ENCODE assay signal across 30 cellular contexts in the genomic region with DNA sequence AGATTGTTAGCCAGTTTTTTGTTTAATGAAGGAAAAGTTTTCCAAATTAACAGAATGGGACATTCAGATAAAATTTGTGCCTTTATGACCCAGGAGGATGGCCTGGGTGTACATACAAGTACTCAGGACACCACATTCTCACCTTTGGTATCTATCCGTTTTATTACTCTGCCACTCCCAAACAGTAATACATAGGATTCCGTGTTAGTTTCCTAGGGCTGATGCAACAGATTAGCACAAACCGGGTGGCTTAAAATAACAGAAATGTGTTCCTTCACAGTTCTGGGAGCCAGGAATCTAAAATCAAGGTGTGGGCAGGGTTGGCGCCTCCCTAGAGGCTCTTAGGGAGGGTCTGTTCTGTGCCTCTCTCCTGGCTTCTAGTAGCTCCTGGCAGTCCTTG.
"Had no signal": no experiment of that assay in that cellular context is flagged by ENCODE, and none has a peak within 500 bp of the region (broad histone marks: within the 10 kb centered on the region; RNA-seq: fewer than 3 reads in every experiment).

No MANE protein-coding gene starts in this region.

- H3K9me3 ChIP-seq: MG63, SJCRH30 had no signal

- H3K4me3 ChIP-seq: ascending aorta, cardiac muscle cell, K562, MG63, SJCRH30, SK-N-MC had no signal

- H3K36me3 ChIP-seq: cardiac muscle cell, MG63, SJCRH30 had no signal

- FAIRE-seq: K562 had no signal

- DNase-seq: activated CD4-positive, alpha-beta T cell treated with anti-CD3 and anti-CD28 coated beads for 36 hours; activated CD4-positive, alpha-beta T cell treated with anti-CD3 and anti-CD28 coated beads, Interleukin-2, amount 10 ng/mL, durations not matched to agents 7 days and 5 days; activated CD4-positive, alpha-beta T cell treated with anti-CD3 and anti-CD28 coated beads, Interleukin-2, amount 50 U/mL, for 48 hours; activated CD8-positive, alpha-beta T cell treated with anti-CD3 and anti-CD28 coated beads, Interleukin-2, amount 10 ng/mL, durations not matched to agents 7 days and 5 days; activated gamma-delta T cell; activated naive CD4-positive, alpha-beta T cell treated with Interleukin-2 at 50 U/mL for 16 hours; activated naive CD8-positive, alpha-beta T cell treated with anti-CD3 and anti-CD28 coated beads, Interleukin-2, amount 10 ng/mL, durations not matched to agents 7 days and 5 days; activated T-cell treated with anti-CD3 and anti-CD28 coated beads, Interleukin-2, amount 50 U/mL, for 24 hours; amygdala; MG63; NCI-H1048; NCI-H1105 treated with DMSO at 0.1 percent for 48 hours; NCI-H1436; NCI-H1694 treated with DMSO at 0.1 percent for 48 hours; NCI-H2029; NCI-H2107; NCI-H2171; NCI-H446; NCI-H510A treated with DMSO at 0.1 percent for 48 hours; NCI-H526 treated with DMSO at 0.1 percent for 48 hours; NCI-H774; SHP77; SJCRH30 had no signal

- H3K4me1 ChIP-seq: ascending aorta had no signal

- ATAC-seq: activated CD4-positive, alpha-beta T cell treated with anti-CD3 and anti-CD28 coated beads for 36 hours; activated CD4-positive, CD25-positive, alpha-beta regulatory T cell treated with anti-CD3 and anti-CD28 coated beads, Interleukin-2, amount 50 U/mL, for 24 hours; activated CD8-positive, alpha-beta T cell treated with anti-CD3 and anti-CD28 coated beads, Interleukin-2, amount 10 ng/mL, durations not matched to agents 7 days and 5 days; K562; Panc1; WTC11 had no signal

- H3K27ac ChIP-seq: ascending aorta, cardiac muscle cell, SJCRH30, SK-N-MC had no signal

- H3K27me3 ChIP-seq: ascending aorta, cardiac muscle cell, MG63, SJCRH30 had no signal
